ENCODE assay signal across 15 cellular contexts in the genomic region with DNA sequence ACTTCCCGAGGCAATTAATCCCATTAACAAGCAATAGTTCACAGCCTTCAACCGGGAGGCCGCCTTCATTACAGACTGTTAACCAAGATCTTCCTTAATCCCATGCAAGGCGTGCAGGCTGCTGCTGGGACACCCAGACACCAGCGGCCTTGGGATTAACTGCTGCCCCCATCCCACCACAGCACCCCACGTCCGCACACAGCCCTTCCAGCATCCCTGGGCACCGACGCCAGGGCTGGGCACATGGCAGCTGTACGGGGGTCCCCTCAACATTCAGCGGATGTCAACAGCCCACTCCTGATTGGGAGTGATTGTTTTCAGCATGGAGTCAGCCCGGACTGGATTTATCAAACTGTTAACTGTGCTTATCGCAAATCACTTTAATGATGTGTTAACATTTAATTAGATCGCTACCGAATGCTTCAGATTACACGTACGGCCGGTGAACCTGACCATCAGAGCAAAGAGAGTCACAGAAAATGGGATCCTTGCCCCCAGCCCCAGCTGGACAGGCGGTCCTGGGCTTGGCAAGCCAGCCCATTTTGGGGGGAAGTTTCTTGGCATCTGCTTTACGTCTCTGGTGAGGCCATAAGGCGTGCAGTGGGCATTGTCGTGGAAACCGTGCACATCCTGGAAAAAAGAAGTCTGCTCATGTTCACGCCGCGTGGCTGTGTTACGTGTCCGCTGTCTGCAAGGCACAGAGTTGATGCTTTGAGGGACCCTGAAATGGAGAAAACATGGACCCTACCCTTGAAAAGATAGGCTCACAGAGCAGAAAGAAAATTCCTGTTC.
A peak's percentile ranks its signal among the peaks of the same experiment; 100 is the strongest.
DNase-seq lines count a peak whose midpoint lies in the region; ATAC-seq and TF ChIP-seq lines count a peak whose summit lies in the region.
"Had no signal": no experiment of that assay in that cellular context is flagged by ENCODE, and none has a peak within 500 bp of the region (broad histone marks: within the 10 kb centered on the region; RNA-seq: fewer than 3 reads in every experiment).

No MANE protein-coding gene starts in this region.

- H3K4me1 ChIP-seq in osteoblast (ENCODE audit: insufficient read depth, low read length): no peaks in the 10 kb centered on the region
- no peaks in the 10 kb centered on the region for H3K4me1 ChIP-seq in upper lobe of left lung
- H3K4me1 ChIP-seq: Caco-2 had no signal

- H3K27ac ChIP-seq in osteoblast (ENCODE audit: low read depth, low read length) (no peak overlapping the region), upper lobe of left lung (no peak overlapping the region)
- H3K27ac ChIP-seq: C4-2B had no signal

- no peak for TF ChIP-seq CTCF in osteoblast (IDR thresholded peaks at IDR 0.05; ENCODE audit: extremely low read depth, low read depth, low read length)
- TF ChIP-seq CTCF in upper lobe of left lung (IDR thresholded peaks at IDR 0.05): no peak
- no peak for TF ChIP-seq CTCF in GM13977 (IDR thresholded peaks at IDR 0.05; ENCODE audit: extremely low read depth, insufficient read depth, missing control alignments)

- peak; percentile 42 for DNase-seq in activated effector memory CD4-positive, alpha-beta T cell treated with anti-CD3 and anti-CD28 coated beads, Interleukin-2, amount 50 U/mL, for 16 hours
- DNase-seq in activated effector memory CD4-positive, alpha-beta T cell treated with Interleukin-2 at 50 U/mL for 16 hours: no peak
- DNase-seq in ecto neural progenitor cell (ENCODE audit: low spot score) (peak; percentile 49), osteoblast (ENCODE audit: insufficient read length, low spot score, missing footprints) (peak; percentile 52), upper lobe of left lung (peak; percentile 12 to 38), GM13977 (ENCODE audit: low spot score) (no peak), GDM1 (lab: John Stamatoyannopoulos, UW) (no peak)
- DNase-seq: MV-4-11, NCI-H1417 treated with DMSO at 0.1 percent for 48 hours, NCI-H2029, NCI-H69, SHP77 had no signal

- ATAC-seq in upper lobe of left lung (ENCODE audit: low FRiP score in 2 of 2): no peak
- no peak for ATAC-seq in GM18498 (IDR thresholded peaks at IDR 0.05; ENCODE audit: unreplicated experiment)

- H3K79me2 ChIP-seq in osteoblast (ENCODE audit: insufficient read depth, low read length): no peaks in the 10 kb centered on the region

- no peak for TF ChIP-seq POLR2A in upper lobe of left lung (IDR thresholded peaks at IDR 0.05)

- H3K4me2 ChIP-seq in osteoblast (ENCODE audit: insufficient read depth, low read length): no peak overlapping the region

- TF ChIP-seq EP300 in upper lobe of left lung (IDR thresholded peaks at IDR 0.05): no peak

- H3K4me3 ChIP-seq in osteoblast (ENCODE audit: insufficient read depth, low read length): no peak overlapping the region
- no peak overlapping the region for H3K4me3 ChIP-seq in upper lobe of left lung

- H3K9me3 ChIP-seq in osteoblast (ENCODE audit: low read depth, low read length): no peaks in the 10 kb centered on the region
- H3K9me3 ChIP-seq in upper lobe of left lung: no peaks in the 10 kb centered on the region
- H3K9me3 ChIP-seq: Caco-2 had no signal

- no peaks in the 10 kb centered on the region for H4K20me1 ChIP-seq in osteoblast (ENCODE audit: insufficient read depth, low read length)

- WGBS in upper lobe of left lung, 2 donors: 79 to 84% methylated on average over 26 to 28 of the region's 28 CpGs

- no peak overlapping the region for H2AFZ ChIP-seq in osteoblast (ENCODE audit: low read length)

- H3K27me3 ChIP-seq in osteoblast (ENCODE audit: insufficient read depth, low read length): no peaks in the 10 kb centered on the region
- H3K27me3 ChIP-seq in upper lobe of left lung: no peaks in the 10 kb centered on the region

- in situ Hi-C loops in GM13977 (cut with MboI; ENCODE audit: low pct_unique_long_range_greater_than_20kb, low sequenced_read_pairs, unreplicated experiment): no loop called here

- H3K36me3 ChIP-seq in osteoblast (ENCODE audit: insufficient read depth, low read length) (no peaks in the 10 kb centered on the region), upper lobe of left lung (no peaks in the 10 kb centered on the region)

Comparison
In these comparisons a context has a peak if more than half of its experiments do, and no peak if none do; other contexts are left out.
1. DNase-seq: peak in activated effector memory CD4-positive, alpha-beta T cell treated with anti-CD3 and anti-CD28 coated beads, Interleukin-2, amount 50 U/mL, for 16 hours (single experiment), ecto neural progenitor cell (single experiment), osteoblast (single experiment) and upper lobe of left lung (2 of 2); none in activated effector memory CD4-positive, alpha-beta T cell treated with Interleukin-2 at 50 U/mL for 16 hours (single experiment), GM13977 (single experiment) and GDM1 (single experiment).